ENCODE assay signal across 8 cellular contexts in genomic region chr5:53482717-53483638, GRCh38. TPM values are rescaled to one million over a fixed set of nuclear protein-coding genes. Genes with fewer than 3 reads are reported as not detected.
DNase-seq lines count a peak whose midpoint lies in the region; ATAC-seq, FAIRE-seq and TF ChIP-seq lines count a peak whose summit lies in the region.

No MANE protein-coding gene starts in this region.

- H3K4me3 ChIP-seq in rectal smooth muscle tissue (ENCODE audit: low read length): peak overlapping the region; percentile 74

- intact Hi-C loops in left ventricle myocardium superior (cut with micrococcal nuclease): loop anchor here (5.0 kb wide), 1 partner anchor 734 kb away; no protein-coding TSS in a partner anchor

- no peak overlapping the region for H3K27ac Mint-ChIP-seq in activated naive CD8-positive, alpha-beta T cell

- DNase-seq in GM03348 (ENCODE audit: low spot score) (peak; percentile 29), left ventricle myocardium superior (peak; percentile 56), MV-4-11 (lab: John Stamatoyannopoulos, UW) (no peak), H54 (ENCODE audit: insufficient read length, low spot score) (no peak)

- H3K9me3 Mint-ChIP-seq in activated naive CD8-positive, alpha-beta T cell (ENCODE audit: low read depth): no peaks in the 10 kb centered on the region

- H3K4me1 ChIP-seq in rectal smooth muscle tissue (ENCODE audit: control insufficient read depth, insufficient read depth, low read length): no peaks in the 10 kb centered on the region

- H3K27ac ChIP-seq in rectal smooth muscle tissue (ENCODE audit: low read depth, low read length): no peak overlapping the region

- peak; percentile 33 for ATAC-seq in left ventricle myocardium superior
- ATAC-seq in GM21529 (IDR thresholded peaks at IDR 0.05; ENCODE audit: unreplicated experiment): no peak

- TF ChIP-seq RAD21 in Ishikawa (IDR thresholded peaks at IDR 0.05; ENCODE audit: low read depth): no peak

- H3K4me1 Mint-ChIP-seq in activated naive CD8-positive, alpha-beta T cell (ENCODE audit: low read depth): peaks cover 31% of the 10 kb centered on the region

- no peak for TF ChIP-seq POLR2A in H54 (IDR thresholded peaks at IDR 0.05; ENCODE audit: low read depth, low read length)

- H3K4me3 Mint-ChIP-seq in activated naive CD8-positive, alpha-beta T cell: peak overlapping the region; percentile 90

- H3K36me3 Mint-ChIP-seq in activated naive CD8-positive, alpha-beta T cell: no peaks in the 10 kb centered on the region

- FAIRE-seq in H54 (lab: Jason Lieb, UNC): no peak

- H3K9ac ChIP-seq in rectal smooth muscle tissue (ENCODE audit: low read length): no peak overlapping the region

- H3K27me3 ChIP-seq in rectal smooth muscle tissue (ENCODE audit: control insufficient read depth, insufficient read depth, low read length): no peaks in the 10 kb centered on the region

- peaks cover 33% of the 10 kb centered on the region for H3K27me3 Mint-ChIP-seq in activated naive CD8-positive, alpha-beta T cell

- no peak for TF ChIP-seq EP300 in Ishikawa (IDR thresholded peaks at IDR 0.05; ENCODE audit: borderline replicate concordance)

- H3K36me3 ChIP-seq in rectal smooth muscle tissue (ENCODE audit: control insufficient read depth, insufficient read depth, low read length): no peaks in the 10 kb centered on the region

TF ChIP-seq in Ishikawa, 13 proteins besides CTCF, POLR2A, EP300 and RAD21:
- TF ChIP-seq TCF12 (IDR thresholded peaks at IDR 0.05; ENCODE audit: low read depth) (no peak), CEBPB (IDR thresholded peaks at IDR 0.05) (peak; percentile 50; the same call in 1 of the 2 replicates)

RNA-seq across cellular contexts. Expression of gene FST, which starts 2.5 kb away (rescaled TPM):
- 3.2 TPM for total RNA-seq in left ventricle myocardium superior

Comparison
In these comparisons a context has a peak if more than half of its experiments do, and no peak if none do; other contexts are left out.
1. DNase-seq: peak in GM03348 (single experiment) and left ventricle myocardium superior (single experiment); none in MV-4-11 (single experiment) and H54 (single experiment).